ENCODE assay signal across 7 cellular contexts in genomic region chr3:42831321-42831713, GRCh38. TPM values are rescaled to one million over a fixed set of nuclear protein-coding genes. Genes with fewer than 3 reads are reported as not detected.
A peak's percentile ranks its signal among the peaks of the same experiment; 100 is the strongest.
DNase-seq lines count a peak whose midpoint lies in the region; ATAC-seq, FAIRE-seq and TF ChIP-seq lines count a peak whose summit lies in the region.

No MANE protein-coding gene starts in this region.

- H3K9me3 ChIP-seq in upper lobe of right lung: no peaks in the 10 kb centered on the region

- TF ChIP-seq CTCF in RWPE1 (conservative IDR thresholded peaks at IDR 0.05; ENCODE audit: low read depth) (peak; percentile 50), upper lobe of right lung (IDR thresholded peaks at IDR 0.05) (peak; percentile 76)

- H3K4me1 ChIP-seq in upper lobe of right lung: peaks cover 3% of the 10 kb centered on the region

- DNase-seq in GM12891 (ENCODE audit: insufficient read length, low spot score) (no peak), KG1 (lab: John Stamatoyannopoulos, UW) (peak; percentile 38), RWPE1 (ENCODE audit: low spot score) (no peak), glomerular visceral epithelial cell (ENCODE audit: extremely low spot score) (peak; percentile 65), posterior cingulate gyrus (peak in 8 of 10 donors; percentile 19 to 92 (median 69)), upper lobe of right lung (peak; percentile 76)
- DNase-seq in activated T-helper 9 cell treated with anti-CD3 and anti-CD28 coated beads, Interleukin-2, amount 50 U/mL, for 16 hours (ENCODE audit: low read depth): peak; percentile 46

- H3K27ac ChIP-seq in RWPE1: no peak overlapping the region
- no peak overlapping the region for H3K27ac ChIP-seq in upper lobe of right lung

- ATAC-seq in upper lobe of right lung: peak; percentile 87

- no peak overlapping the region for H3K4me3 ChIP-seq in upper lobe of right lung

- FAIRE-seq in GM12891 (lab: Jason Lieb, UNC): peak; percentile 59

- intact Hi-C loops in posterior cingulate gyrus (cut with DNase I) (loop anchor here (2.0 kb wide), 2 partner anchors 49 to 51 kb away; no protein-coding TSS in a partner anchor), upper lobe of right lung (cut with DNase I) (loop anchor here (5.0 kb wide), 1 partner anchor 49 kb away; no protein-coding TSS in a partner anchor)

- H3K36me3 ChIP-seq in upper lobe of right lung: no peaks in the 10 kb centered on the region

- CTCF ChIA-PET in RWPE1 (lab: Yijun Ruan, JAX): interaction anchor here (0.6 to 1.5 kb wide), 3 partner anchors 8 to 123 kb away, joined by 3 to 5 read pairs (median 3); no protein-coding TSS in a partner anchor

- POLR2A ChIA-PET in RWPE1 (lab: Yijun Ruan, JAX; ENCODE audit: low non-redundant PET): no interaction called here

- H3K27me3 ChIP-seq in upper lobe of right lung: no peaks in the 10 kb centered on the region

- no peak for TF ChIP-seq POLR2A in GM12891 (IDR thresholded peaks at IDR 0.05; ENCODE audit: low read depth, low read length)

TF ChIP-seq in GM12891, 5 proteins besides CTCF, POLR2A, EP300 and RAD21:
- TF ChIP-seq SPI1 (IDR thresholded peaks at IDR 0.05; ENCODE audit: low read depth, low read length) (no peak), TAF1 (IDR thresholded peaks at IDR 0.05; ENCODE audit: low read depth, low read length) (no peak), PAX5 (IDR thresholded peaks at IDR 0.05; ENCODE audit: insufficient read depth, low read length, severe bottlenecking) (no peak), POLR2AphosphoS5 (IDR thresholded peaks at IDR 0.05; ENCODE audit: low read depth, low read length) (no peak), POU2F2 (IDR thresholded peaks at IDR 0.05; ENCODE audit: low read depth, low read length) (no peak)
TF ChIP-seq in GM12891: peak in this region for 0.

RNA-seq across cellular contexts. Expression of gene ACKR2, which starts 22.1 kb away (rescaled TPM):
- polyA plus RNA-seq in GM12891 (2012; ENCODE audit: low read depth, missing spikeins): 0.46 TPM
- total RNA-seq in upper lobe of right lung: 5.2 TPM

RNA-seq across cellular contexts. Expression of gene HIGD1A, which starts 27.0 kb away (rescaled TPM):
- 115 TPM for polyA plus RNA-seq in GM12891 (2012; ENCODE audit: low read depth, missing spikeins)
- total RNA-seq in upper lobe of right lung: 79.7 TPM

RNA-seq across cellular contexts. Expression of gene CYP8B1, which starts 44.4 kb away (rescaled TPM):
- polyA plus RNA-seq in GM12891 (2012; ENCODE audit: low read depth, missing spikeins): not detected
- total RNA-seq in upper lobe of right lung: not detected

RNA-seq across cellular contexts. Expression of gene CCDC13, which starts 58.3 kb away (rescaled TPM):
- 0.64 TPM for polyA plus RNA-seq in GM12891 (2012; ENCODE audit: low read depth, missing spikeins)
- 0.87 TPM for total RNA-seq in upper lobe of right lung

Comparison
In these comparisons a context has a peak if more than half of its experiments do, and no peak if none do; other contexts are left out.
1. DNase-seq: peak in KG1 (single experiment), activated T-helper 9 cell treated with anti-CD3 and anti-CD28 coated beads, Interleukin-2, amount 50 U/mL, for 16 hours (single experiment), glomerular visceral epithelial cell (single experiment), posterior cingulate gyrus (8 of 10) and upper lobe of right lung (single experiment); none in GM12891 (single experiment) and RWPE1 (single experiment).